ENCODE assay signal across 1 cellular context in genomic region chr10:79099898-79100448, GRCh38.
TF ChIP-seq lines count a peak whose summit lies in the region.

No MANE protein-coding gene starts in this region.

TF ChIP-seq in GM23338, 12 proteins besides CTCF, POLR2A, EP300 and RAD21 (continued from another document):
- TF ChIP-seq REST (IDR thresholded peaks at IDR 0.05; ENCODE audit: unreplicated experiment) = no peak
- TF ChIP-seq ZNF114 (CRISPR knock-in tag; IDR thresholded peaks at IDR 0.05) = no peak
- TF ChIP-seq JUNB (IDR thresholded peaks at IDR 0.05; ENCODE audit: unreplicated experiment) = no peak
- no peak for TF ChIP-seq ETS1 (IDR thresholded peaks at IDR 0.05)
- TF ChIP-seq CREB1 (CRISPR knock-in tag; IDR thresholded peaks at IDR 0.05; ENCODE audit: low read depth) = no peak
- TF ChIP-seq ZNF331 (CRISPR knock-in tag; IDR thresholded peaks at IDR 0.05; ENCODE audit: low read depth) = no peak
